ENCODE assay signal across 1 cellular context in the genomic region with DNA sequence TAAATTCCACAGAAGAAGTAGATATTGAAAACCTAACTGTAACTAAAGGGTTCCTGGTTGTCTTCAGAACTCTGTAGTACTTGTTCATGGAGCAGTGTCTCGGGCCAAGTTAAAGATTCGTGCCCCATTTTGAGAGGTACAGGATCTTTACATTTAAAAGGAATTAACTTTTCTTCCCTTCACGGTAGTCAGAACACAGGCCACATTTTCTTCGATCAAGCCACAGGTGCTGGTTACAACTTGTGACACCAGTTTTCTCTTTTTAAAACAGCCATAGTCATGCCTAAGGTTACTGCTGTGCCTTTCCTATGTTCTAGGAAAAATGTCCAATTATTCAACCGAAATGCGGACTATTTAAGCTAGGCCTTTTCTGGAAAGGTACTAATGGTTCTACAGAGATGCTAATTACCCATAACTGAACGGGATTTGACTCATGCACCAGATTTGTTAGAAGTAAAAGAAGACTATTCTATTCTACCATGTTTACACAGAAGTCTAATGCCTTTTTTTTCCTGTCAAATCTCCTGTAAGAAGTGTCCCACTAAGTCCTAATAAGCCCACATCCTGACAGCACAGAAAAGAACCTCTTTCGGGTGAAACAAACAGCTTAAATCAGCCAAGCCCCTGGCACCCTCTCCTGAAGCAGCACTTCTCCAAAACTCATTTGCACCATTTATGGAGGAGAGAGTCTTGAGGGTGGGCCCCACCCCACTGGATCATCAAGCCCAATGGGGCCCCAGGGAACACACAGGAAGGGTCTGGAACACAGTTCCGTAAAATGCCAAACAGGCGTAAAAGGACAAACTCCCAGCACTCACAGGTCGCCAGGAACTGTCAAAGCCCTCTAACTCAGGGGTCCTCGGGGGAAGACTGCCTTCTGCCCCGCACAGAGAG.
TF ChIP-seq lines count a peak whose summit lies in the region.

No MANE protein-coding gene starts in this region.

TF ChIP-seq in SK-N-SH, 30 proteins besides CTCF, POLR2A, EP300 and RAD21 (continued from another document):
- TF ChIP-seq FOSL2 (IDR thresholded peaks at IDR 0.05; ENCODE audit: borderline replicate concordance, low read depth), result no peak
- no peak for TF ChIP-seq SMC3 (IDR thresholded peaks at IDR 0.05; ENCODE audit: low read depth, low read length)
- TF ChIP-seq RCOR1 (IDR thresholded peaks at IDR 0.05; ENCODE audit: low read length), result no peak
- no peak for TF ChIP-seq FOXM1 (IDR thresholded peaks at IDR 0.05; ENCODE audit: low read depth)
- no peak for TF ChIP-seq NRF1 (IDR thresholded peaks at IDR 0.05; ENCODE audit: low read depth, low read length)
- TF ChIP-seq TAF1 (IDR thresholded peaks at IDR 0.05; ENCODE audit: borderline replicate concordance, low read depth, low read length), result no peak
- no peak for TF ChIP-seq ZBTB33 (IDR thresholded peaks at IDR 0.05; ENCODE audit: borderline replicate concordance, low read depth)
- no peak for TF ChIP-seq YY1 (IDR thresholded peaks at IDR 0.05; ENCODE audit: low read depth)
- TF ChIP-seq JUND (IDR thresholded peaks at IDR 0.05), result no peak
- no peak for TF ChIP-seq FOXJ3 (CRISPR knock-in tag; IDR thresholded peaks at IDR 0.05)
- TF ChIP-seq EZH2phosphoT487 (IDR thresholded peaks at IDR 0.05; ENCODE audit: borderline replicate concordance, low read depth), result no peak
- TF ChIP-seq, protein P1, sequence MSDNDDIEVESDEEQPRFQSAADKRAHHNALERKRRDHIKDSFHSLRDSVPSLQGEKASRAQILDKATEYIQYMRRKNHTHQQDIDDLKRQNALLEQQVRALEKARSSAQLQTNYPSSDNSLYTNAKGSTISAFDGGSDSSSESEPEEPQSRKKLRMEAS (IDR thresholded peaks at IDR 0.05; ENCODE audit: low read depth), result no peak
